Comparison of ENCODE assay signal across 18 cellular contexts in the genomic region with DNA sequence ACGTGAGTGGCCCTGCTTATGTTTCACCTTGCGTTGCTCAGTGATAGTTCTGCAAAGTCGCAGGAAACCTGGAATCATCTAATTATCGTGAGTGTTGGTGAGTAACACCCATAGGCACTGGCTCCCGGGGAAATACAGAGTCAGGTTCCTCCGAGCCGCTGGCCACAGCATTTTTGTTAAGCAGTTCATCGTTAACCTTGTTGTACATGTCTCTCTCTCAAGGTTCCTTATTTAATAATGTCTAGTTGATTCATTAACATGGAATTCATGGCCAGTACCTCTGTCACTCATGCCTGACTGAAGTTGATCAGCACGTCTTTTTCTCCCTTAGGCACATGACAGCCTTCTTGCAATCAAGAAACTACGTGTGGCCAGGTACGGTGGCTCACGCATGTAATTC.
"Had no signal": no experiment of that assay in that cellular context is flagged by ENCODE, and none has a peak within 500 bp of the region (broad histone marks: within the 10 kb centered on the region; RNA-seq: fewer than 3 reads in every experiment).

No MANE protein-coding gene starts in this region.

- H3K4me3 Mint-ChIP-seq: activated naive CD8-positive, alpha-beta T cell treated with anti-CD3 and anti-CD28 coated beads for 36 hours; activated T-cell treated with anti-CD3 and anti-CD28 coated beads, Interleukin-2, amount 50 U/mL, for 4 hours; stimulated activated naive CD8-positive, alpha-beta T cell treated with anti-CD3 and anti-CD28 coated beads, Interleukin-15, Interleukin-2, amounts not matched to agents 100 ng/mL and 50 ng/mL, for 24 hours; WTC11 had no signal

- H3K9me3 Mint-ChIP-seq: activated naive CD8-positive, alpha-beta T cell treated with anti-CD3 and anti-CD28 coated beads for 36 hours; activated T-cell treated with anti-CD3 and anti-CD28 coated beads, Interleukin-2, amount 50 U/mL, for 4 hours; naive thymus-derived CD8-positive, alpha-beta T cell; stimulated activated naive CD8-positive, alpha-beta T cell treated with anti-CD3 and anti-CD28 coated beads, Interleukin-15, Interleukin-2, amounts not matched to agents 100 ng/mL and 50 ng/mL, for 24 hours; T-cell; WTC11 had no signal

- H3K4me3 ChIP-seq: coronary artery, left ventricle myocardium inferior, right lobe of liver, skin epidermis, thyroid gland had no signal

- H3K36me3 ChIP-seq: thyroid gland had no signal

- H3K27me3 ChIP-seq: right lobe of liver, thyroid gland had no signal

- DNase-seq: activated naive CD4-positive, alpha-beta T cell treated with Interleukin-2 at 50 U/mL for 16 hours; activated naive CD8-positive, alpha-beta T cell treated with anti-CD3 and anti-CD28 coated beads for 36 hours; activated T-cell treated with anti-CD3 and anti-CD28 coated beads, Interleukin-2, amount 50 U/mL, for 4 hours; cerebellar nuclear complex; kidney glomerular epithelial cell; left ventricle myocardium inferior; naive thymus-derived CD8-positive, alpha-beta T cell; occipital lobe; right lobe of liver; stimulated activated CD4-positive, alpha-beta T cell treated with anti-CD3 and anti-CD28 coated beads, Interleukin-1b, Interleukin-23, amount 100 ng/mL, for 48 hours; substantia nigra; T-cell; T-helper 9 cell; thyroid gland had no signal

- H3K27ac ChIP-seq: coronary artery, left ventricle myocardium inferior, right lobe of liver, skin epidermis, thyroid gland had no signal

- H3K36me3 Mint-ChIP-seq: T-cell had no signal

- H3K27me3 Mint-ChIP-seq: activated naive CD8-positive, alpha-beta T cell treated with anti-CD3 and anti-CD28 coated beads for 36 hours; naive thymus-derived CD8-positive, alpha-beta T cell; stimulated activated naive CD8-positive, alpha-beta T cell treated with anti-CD3 and anti-CD28 coated beads, Interleukin-15, Interleukin-2, amounts not matched to agents 100 ng/mL and 50 ng/mL, for 24 hours; T-cell had no signal

- H3K27ac Mint-ChIP-seq: activated naive CD8-positive, alpha-beta T cell treated with anti-CD3 and anti-CD28 coated beads for 36 hours; stimulated activated naive CD8-positive, alpha-beta T cell treated with anti-CD3 and anti-CD28 coated beads, Interleukin-15, Interleukin-2, amounts not matched to agents 100 ng/mL and 50 ng/mL, for 24 hours; T-cell; WTC11 had no signal

- ATAC-seq: activated T-cell treated with anti-CD3 and anti-CD28 coated beads, Interleukin-2, amount 50 U/mL, for 4 hours; naive thymus-derived CD8-positive, alpha-beta T cell; right lobe of liver; T-cell; WTC11 had no signal

- H3K9me3 ChIP-seq: left ventricle myocardium inferior, right lobe of liver, thyroid gland had no signal
